In the genomic region with DNA sequence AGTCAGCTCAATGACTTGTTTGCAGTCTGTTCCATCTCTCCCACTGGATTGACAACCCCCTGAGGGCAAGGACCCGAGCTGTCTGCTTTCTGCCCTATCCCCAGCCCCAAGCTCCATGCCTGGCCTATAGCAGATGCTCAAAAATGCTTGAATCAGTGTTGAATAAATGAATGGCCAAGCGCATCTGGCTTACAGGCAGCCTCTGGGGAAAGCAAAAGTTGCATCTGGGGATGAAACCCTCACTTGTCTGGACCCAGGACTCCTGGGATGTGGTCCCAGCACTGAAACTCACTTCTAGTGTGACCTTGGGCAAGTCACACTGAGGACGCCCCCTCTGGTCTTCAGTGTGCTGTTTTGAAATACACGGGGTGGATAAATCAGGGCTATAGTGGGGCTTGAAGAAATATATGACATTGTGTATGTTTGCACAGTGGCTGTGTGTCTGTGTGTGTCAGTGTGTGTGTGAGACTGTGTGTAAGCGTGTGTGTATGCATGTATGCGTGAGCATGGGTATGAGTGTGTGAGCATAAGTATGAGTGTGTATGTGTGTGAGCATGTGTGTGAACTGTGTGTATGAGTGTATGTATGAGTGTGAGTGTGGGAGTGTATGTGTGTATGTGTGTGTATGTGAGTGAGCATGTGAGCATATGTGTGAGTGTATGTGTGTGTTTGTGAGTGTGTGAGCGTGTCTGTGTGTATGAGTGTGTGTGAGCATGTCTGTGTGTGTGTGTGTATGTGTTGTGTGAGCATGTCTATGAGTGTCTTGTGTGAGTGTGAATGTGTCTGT, we compare ENCODE assay signal across 27 cellular contexts. TPM values are rescaled to one million over a fixed set of nuclear protein-coding genes. Genes with fewer than 3 reads are reported as not detected.
DNase-seq lines count a peak whose midpoint lies in the region; ATAC-seq and TF ChIP-seq lines count a peak whose summit lies in the region.
"Had no signal": no experiment of that assay in that cellular context is flagged by ENCODE, and none has a peak within 500 bp of the region (broad histone marks: within the 10 kb centered on the region; RNA-seq: fewer than 3 reads in every experiment).

No MANE protein-coding gene starts in this region.

- intact Hi-C loops in activated CD4-positive, alpha-beta memory T cell treated with anti-CD3 and anti-CD28 coated beads for 36 hours (cut with micrococcal nuclease), result loop anchor here (5.0 kb wide), 1 partner anchor 43 kb away; no protein-coding TSS in a partner anchor
- intact Hi-C loops in IMR-90 (cut with micrococcal nuclease), result no loop called here
- intact Hi-C loops in esophagus muscularis mucosa (cut with DNase I), result loop anchor here (5.0 kb wide), 1 partner anchor 243 kb away; no protein-coding TSS in a partner anchor
- intact Hi-C loops in sigmoid colon (cut with DNase I), result no loop called here
- intact Hi-C loops in left cardiac atrium (cut with DNase I), result loop anchor here in 1 of 2 donors (5.0 kb wide), 1 partner anchor 38 kb away; no protein-coding TSS in a partner anchor

- no peaks in the 10 kb centered on the region for H3K9me3 ChIP-seq in IMR-90 (ENCODE audit: control insufficient read depth, insufficient read depth, low read length)
- no peaks in the 10 kb centered on the region for H3K9me3 ChIP-seq in esophagus muscularis mucosa
- no peaks in the 10 kb centered on the region for H3K9me3 ChIP-seq in sigmoid colon
- H3K9me3 ChIP-seq: ascending aorta, left ventricle myocardium inferior had no signal

- no peak overlapping the region for H3K4ac ChIP-seq in IMR-90 (ENCODE audit: low read depth, low read length)

- H3K4me3 Mint-ChIP-seq in activated CD4-positive, alpha-beta memory T cell treated with anti-CD3 and anti-CD28 coated beads for 36 hours, result no peak overlapping the region
- H3K4me3 Mint-ChIP-seq in activated CD4-positive, alpha-beta memory T cell treated with anti-CD3 and anti-CD28 coated beads, Interleukin-2, amount 10 ng/mL, durations not matched to agents 7 days and 5 days, result no peak overlapping the region
- H3K4me3 Mint-ChIP-seq in activated CD8-positive, alpha-beta T cell treated with anti-CD3 and anti-CD28 coated beads, Interleukin-2, amount 10 ng/mL, durations not matched to agents 7 days and 5 days, result no peak overlapping the region
- H3K4me3 Mint-ChIP-seq: activated naive CD8-positive, alpha-beta T cell treated with anti-CD3 and anti-CD28 coated beads for 36 hours; CD8-positive, alpha-beta T cell; nephron progenitor cell had no signal

- BruUV-seq in IMR-90 (replicated peaks; lab: Mats Ljungman, UMichigan), result no TSS peak

- TF ChIP-seq EP300 in esophagus muscularis mucosa (IDR thresholded peaks at IDR 0.05) (no peak), sigmoid colon (IDR thresholded peaks at IDR 0.05) (no peak)

- H2AK5ac ChIP-seq in IMR-90 (ENCODE audit: low read depth, low read length), result peak overlapping the region; percentile 75; the same call in 1 of the 2 replicates

- peaks cover 6% of the 10 kb centered on the region for H3K4me1 Mint-ChIP-seq in activated CD4-positive, alpha-beta memory T cell treated with anti-CD3 and anti-CD28 coated beads for 36 hours (ENCODE audit: low read depth)
- H3K4me1 Mint-ChIP-seq in activated CD4-positive, alpha-beta memory T cell treated with anti-CD3 and anti-CD28 coated beads, Interleukin-2, amount 10 ng/mL, durations not matched to agents 7 days and 5 days, result peaks cover 10% of the 10 kb centered on the region
- peaks cover 15% of the 10 kb centered on the region for H3K4me1 Mint-ChIP-seq in activated CD8-positive, alpha-beta T cell treated with anti-CD3 and anti-CD28 coated beads, Interleukin-2, amount 10 ng/mL, durations not matched to agents 7 days and 5 days (ENCODE audit: low read depth)

- TF ChIP-seq POLR2A in IMR-90 (IDR thresholded peaks at IDR 0.05; ENCODE audit: low read depth, low read length) (no peak), esophagus muscularis mucosa (IDR thresholded peaks at IDR 0.05; ENCODE audit: low read depth) (no peak), sigmoid colon (IDR thresholded peaks at IDR 0.05) (no peak)

- no peak overlapping the region for H3K9ac ChIP-seq in IMR-90 (ENCODE audit: low read depth, low read length)

- no peak overlapping the region for H3K23ac ChIP-seq in IMR-90 (ENCODE audit: low read depth, low read length)

- no peaks in the 10 kb centered on the region for H3K79me1 ChIP-seq in IMR-90 (ENCODE audit: low read depth in 1 of 2, low read length in 2 of 2)

- in situ Hi-C loops in IMR-90 (cut with MboI; ENCODE audit: low sequenced_read_pairs), result loop anchor here (10.0 kb wide), 1 partner anchor 236 kb away; no protein-coding TSS in a partner anchor

- no peaks in the 10 kb centered on the region; the same call in 1 of the 2 replicates for H4K20me1 ChIP-seq in IMR-90 (ENCODE audit: insufficient read depth, low read length)

- TF ChIP-seq RAD21 in IMR-90 (IDR thresholded peaks at IDR 0.05; ENCODE audit: low read length), result no peak

- H3K4me3 ChIP-seq in IMR-90 (ENCODE audit: insufficient read depth, low read depth, low read length) (no peak overlapping the region), esophagus muscularis mucosa (no peak overlapping the region), sigmoid colon (no peak overlapping the region)
- H3K4me3 ChIP-seq: ascending aorta, left ventricle myocardium inferior had no signal

- H3K9me3 Mint-ChIP-seq in activated CD4-positive, alpha-beta memory T cell treated with anti-CD3 and anti-CD28 coated beads for 36 hours, result no peaks in the 10 kb centered on the region
- H3K9me3 Mint-ChIP-seq in activated CD4-positive, alpha-beta memory T cell treated with anti-CD3 and anti-CD28 coated beads, Interleukin-2, amount 10 ng/mL, durations not matched to agents 7 days and 5 days, result no peaks in the 10 kb centered on the region
- no peaks in the 10 kb centered on the region for H3K9me3 Mint-ChIP-seq in activated CD8-positive, alpha-beta T cell treated with anti-CD3 and anti-CD28 coated beads, Interleukin-2, amount 10 ng/mL, durations not matched to agents 7 days and 5 days (ENCODE audit: insufficient read depth)
- H3K9me3 Mint-ChIP-seq: activated naive CD8-positive, alpha-beta T cell treated with anti-CD3 and anti-CD28 coated beads for 36 hours; CD8-positive, alpha-beta T cell; nephron progenitor cell had no signal

- peaks cover 8% of the 10 kb centered on the region for H3K9me1 ChIP-seq in IMR-90 (ENCODE audit: insufficient read depth, low read length)

- H3K4me1 ChIP-seq in IMR-90 (ENCODE audit: control insufficient read depth, insufficient read depth, low read length) (peaks cover 6% of the 10 kb centered on the region; the same call in 1 of the 2 replicates), esophagus muscularis mucosa (peaks cover 10 to 21% (median 14%) of the 10 kb centered on the region in 4 donors), sigmoid colon (peaks cover 0 to 29% (median 10%) of the 10 kb centered on the region in 4 donors)

- H2AK9ac ChIP-seq in IMR-90 (replicated peaks; ENCODE audit: low read depth, low read length, poor library complexity), result no peak overlapping the region

- H2BK5ac ChIP-seq in IMR-90 (ENCODE audit: low read depth, low read length, poor library complexity, severe bottlenecking), result peak overlapping the region; percentile 71

- H3K27me3 ChIP-seq in IMR-90 (ENCODE audit: control insufficient read depth, insufficient read depth, low read length) (peaks cover 35% of the 10 kb centered on the region), esophagus muscularis mucosa (peaks cover 0 to 14% (median 0%) of the 10 kb centered on the region in 4 donors), sigmoid colon (no peaks in the 10 kb centered on the region)
- H3K27me3 ChIP-seq: ascending aorta had no signal

- no peak overlapping the region for H2BK120ac ChIP-seq in IMR-90 (ENCODE audit: low read depth, low read length)

- ATAC-seq in IMR-90 (ENCODE audit: low read depth), result no peak
- no peak for ATAC-seq in left cardiac atrium
- ATAC-seq in activated CD8-positive, alpha-beta T cell treated with anti-CD3 and anti-CD28 coated beads, Interleukin-2, amount 10 ng/mL, durations not matched to agents 7 days and 5 days, result no peak
- ATAC-seq: CD8-positive, alpha-beta T cell had no signal

- H3K18ac ChIP-seq in IMR-90 (ENCODE audit: low read depth, low read length), result no peak overlapping the region; the same call in 1 of the 2 replicates

- POLR2A ChIA-PET in activated CD4-positive, alpha-beta memory T cell treated with anti-CD3 and anti-CD28 coated beads for 36 hours (lab: Charles Lee), result no interaction called here
- POLR2A ChIA-PET in activated CD4-positive, alpha-beta memory T cell treated with anti-CD3 and anti-CD28 coated beads, Interleukin-2, amount 10 ng/mL, durations not matched to agents 7 days and 5 days (lab: Charles Lee), result no interaction called here
- POLR2A ChIA-PET in IMR-90 (lab: Charles Lee; ENCODE audit: unreplicated experiment), result no interaction called here
- POLR2A ChIA-PET in activated CD8-positive, alpha-beta T cell treated with anti-CD3 and anti-CD28 coated beads, Interleukin-2, amount 10 ng/mL, durations not matched to agents 7 days and 5 days (lab: Charles Lee), result no interaction called here

- 88% methylated on average over 5 of the region's 7 CpGs; no CpG with 5 or more reads in 1 of the 2 experiments for WGBS in IMR-90 (ENCODE audit: extremely low coverage in 2 of 2, insufficient read length in 1 of 2), 2 experiments
- WGBS in esophagus muscularis mucosa, result 92% methylated on average over 7 of the region's 7 CpGs
- WGBS in sigmoid colon, 2 donors, result 85 to 91% methylated on average over 7 of the region's 7 CpGs

- DNase-seq in activated CD4-positive, alpha-beta memory T cell treated with anti-CD3 and anti-CD28 coated beads for 36 hours, result peak; percentile 3
- DNase-seq in activated CD4-positive, alpha-beta memory T cell treated with anti-CD3 and anti-CD28 coated beads, Interleukin-2, amount 10 ng/mL, durations not matched to agents 7 days and 5 days, result no peak
- DNase-seq in IMR-90 (no peak), esophagus muscularis mucosa (ENCODE audit: extremely low spot score) (peak; percentile 66), sigmoid colon (peak; percentile 39), substantia nigra (lab: John Stamatoyannopoulos, UW) (no peak), left cardiac atrium (no peak)
- DNase-seq in activated CD8-positive, alpha-beta T cell treated with anti-CD3 and anti-CD28 coated beads, Interleukin-2, amount 10 ng/mL, durations not matched to agents 7 days and 5 days, result no peak
- DNase-seq: 8988T; activated CD4-positive, alpha-beta T cell treated with anti-CD3 and anti-CD28 coated beads for 4 hours; activated effector memory CD4-positive, alpha-beta T cell treated with Interleukin-2 at 50 U/mL for 16 hours; activated naive CD8-positive, alpha-beta T cell treated with anti-CD3 and anti-CD28 coated beads for 36 hours; AML-193; GF-D8; left ventricle myocardium inferior; midbrain; NCI-H1694; NCI-H2171; NCI-H524; nephron progenitor cell had no signal

- H3K27ac Mint-ChIP-seq in activated CD4-positive, alpha-beta memory T cell treated with anti-CD3 and anti-CD28 coated beads for 36 hours, result no peak overlapping the region
- no peak overlapping the region for H3K27ac Mint-ChIP-seq in activated CD4-positive, alpha-beta memory T cell treated with anti-CD3 and anti-CD28 coated beads, Interleukin-2, amount 10 ng/mL, durations not matched to agents 7 days and 5 days
- H3K27ac Mint-ChIP-seq in activated CD8-positive, alpha-beta T cell treated with anti-CD3 and anti-CD28 coated beads, Interleukin-2, amount 10 ng/mL, durations not matched to agents 7 days and 5 days, result no peak overlapping the region
- H3K27ac Mint-ChIP-seq: activated naive CD8-positive, alpha-beta T cell treated with anti-CD3 and anti-CD28 coated beads for 36 hours; CD8-positive, alpha-beta T cell; nephron progenitor cell had no signal

- peak overlapping the region; percentile 29; the same call in 1 of the 2 replicates for H3K14ac ChIP-seq in IMR-90 (replicated peaks; ENCODE audit: low read depth, low read length)

- dilution Hi-C loops in IMR-90 (cut with HindIII; ENCODE audit: low sequenced_read_pairs, unreplicated experiment), result no loop called here

- CTCF ChIA-PET in activated CD4-positive, alpha-beta memory T cell treated with anti-CD3 and anti-CD28 coated beads for 36 hours (lab: Charles Lee), result no interaction called here
- CTCF ChIA-PET in activated CD4-positive, alpha-beta memory T cell treated with anti-CD3 and anti-CD28 coated beads, Interleukin-2, amount 10 ng/mL, durations not matched to agents 7 days and 5 days (lab: Charles Lee), result no interaction called here
- CTCF ChIA-PET in IMR-90 (lab: Yijun Ruan, JAX), result no interaction called here
- CTCF ChIA-PET in activated CD8-positive, alpha-beta T cell treated with anti-CD3 and anti-CD28 coated beads, Interleukin-2, amount 10 ng/mL, durations not matched to agents 7 days and 5 days (lab: Charles Lee), result no interaction called here

- no peak overlapping the region; the same call in 1 of the 2 replicates for H2BK20ac ChIP-seq in IMR-90 (ENCODE audit: low read depth, low read length)

- TF ChIP-seq CTCF in IMR-90 (conservative IDR thresholded peaks at IDR 0.05; ENCODE audit: low read depth, low read length) (no peak), esophagus muscularis mucosa (IDR thresholded peaks at IDR 0.05) (no peak), sigmoid colon (IDR thresholded peaks at IDR 0.05) (no peak)

- H3K27ac ChIP-seq in IMR-90 (ENCODE audit: insufficient read depth, low read length), result no peak overlapping the region
- H3K27ac ChIP-seq in esophagus muscularis mucosa (replicated peaks in 1 of 4), result no peak overlapping the region
- H3K27ac ChIP-seq in sigmoid colon, result no peak overlapping the region
- no peak overlapping the region for H3K27ac ChIP-seq in substantia nigra (ENCODE audit: low read depth, low read length, poor library complexity, severe bottlenecking)
- H3K27ac ChIP-seq: ascending aorta, left ventricle myocardium inferior had no signal

- H4K8ac ChIP-seq in IMR-90 (ENCODE audit: low read depth in 2 of 2, low read length in 2 of 2), result no peak overlapping the region

- H4K91ac ChIP-seq in IMR-90 (ENCODE audit: insufficient read depth, low read depth, low read length), result no peak overlapping the region; the same call in 1 of the 2 replicates

- no peaks in the 10 kb centered on the region for H3K27me3 Mint-ChIP-seq in activated CD4-positive, alpha-beta memory T cell treated with anti-CD3 and anti-CD28 coated beads for 36 hours
- no peaks in the 10 kb centered on the region for H3K27me3 Mint-ChIP-seq in activated CD4-positive, alpha-beta memory T cell treated with anti-CD3 and anti-CD28 coated beads, Interleukin-2, amount 10 ng/mL, durations not matched to agents 7 days and 5 days
- H3K27me3 Mint-ChIP-seq in activated CD8-positive, alpha-beta T cell treated with anti-CD3 and anti-CD28 coated beads, Interleukin-2, amount 10 ng/mL, durations not matched to agents 7 days and 5 days (ENCODE audit: low read depth), result peaks cover 2% of the 10 kb centered on the region
- H3K27me3 Mint-ChIP-seq: activated naive CD8-positive, alpha-beta T cell treated with anti-CD3 and anti-CD28 coated beads for 36 hours had no signal

- H3K36me3 ChIP-seq in IMR-90 (ENCODE audit: control insufficient read depth, insufficient read depth, low read length) (no peaks in the 10 kb centered on the region), esophagus muscularis mucosa (no peaks in the 10 kb centered on the region), sigmoid colon (no peaks in the 10 kb centered on the region)
- H3K36me3 ChIP-seq: ascending aorta, left ventricle myocardium inferior had no signal

- no peak overlapping the region for H2AFZ ChIP-seq in IMR-90 (replicated peaks; ENCODE audit: low read length, poor library complexity)

- no peak overlapping the region for H3K4me2 ChIP-seq in IMR-90 (ENCODE audit: low read depth, low read length)

- no peak overlapping the region for H4K5ac ChIP-seq in IMR-90 (ENCODE audit: low read depth, low read length)

- H3K36me3 Mint-ChIP-seq in activated CD4-positive, alpha-beta memory T cell treated with anti-CD3 and anti-CD28 coated beads for 36 hours, result no peaks in the 10 kb centered on the region
- no peaks in the 10 kb centered on the region for H3K36me3 Mint-ChIP-seq in activated CD4-positive, alpha-beta memory T cell treated with anti-CD3 and anti-CD28 coated beads, Interleukin-2, amount 10 ng/mL, durations not matched to agents 7 days and 5 days (ENCODE audit: low read depth)
- H3K36me3 Mint-ChIP-seq in activated CD8-positive, alpha-beta T cell treated with anti-CD3 and anti-CD28 coated beads, Interleukin-2, amount 10 ng/mL, durations not matched to agents 7 days and 5 days (ENCODE audit: low read depth), result no peaks in the 10 kb centered on the region
- H3K36me3 Mint-ChIP-seq: activated naive CD8-positive, alpha-beta T cell treated with anti-CD3 and anti-CD28 coated beads for 36 hours; CD8-positive, alpha-beta T cell had no signal

- H3K56ac ChIP-seq in IMR-90 (ENCODE audit: extremely low read depth, insufficient read depth, low read length), result no peak overlapping the region

- H2BK15ac ChIP-seq in IMR-90 (ENCODE audit: low read depth, low read length), result no peak overlapping the region

RNA-seq across cellular contexts. Expression of a gene that starts 27.8 kb away (rescaled TPM):
- total RNA-seq in activated CD4-positive, alpha-beta memory T cell treated with anti-CD3 and anti-CD28 coated beads for 36 hours, result under 1 TPM; 0.92 to 0.97 TPM
- total RNA-seq in activated CD4-positive, alpha-beta memory T cell treated with anti-CD3 and anti-CD28 coated beads, Interleukin-2, amount 10 ng/mL, durations not matched to agents 7 days and 5 days, result 1 to 10 TPM; 3.2 to 3.4 TPM
- total RNA-seq in IMR-90 (2012; rRNA removed) (41.9 and 45.2 TPM in 2 replicates), esophagus muscularis mucosa (1,000 to 10,000 TPM; 1,001 to 2,170 (median 1,411) TPM), sigmoid colon (1,000 to 10,000 TPM in 2 of 4 donors, 100 to 1,000 TPM in 2; 444 to 1,607 (median 968) TPM), left cardiac atrium (100 to 1,000 TPM; 436 to 508 TPM)
- polyA plus RNA-seq in IMR-90 (2012; rRNA removed) (40.3 and 41.1 TPM in 2 replicates), sigmoid colon (10 to 100 TPM in 2 of 3 donors, 1 to 10 TPM in 1; 3.7 to 57.2 (median 13.8) TPM)
- polyA plus RNA-seq in IMR-90 (2012; cell fraction: cytosol; rRNA removed), result 17.3 and 23.8 TPM in 2 replicates
- polyA plus RNA-seq in IMR-90 (2012; cell fraction: nucleus; rRNA removed; ENCODE audit: low replicate concordance), result 68.3 and 71.1 TPM in 2 replicates
- total RNA-seq in activated CD8-positive, alpha-beta T cell treated with anti-CD3 and anti-CD28 coated beads, Interleukin-2, amount 10 ng/mL, durations not matched to agents 7 days and 5 days, result 10 to 100 TPM; 28.9 to 29.8 TPM
- total RNA-seq: CD8-positive, alpha-beta T cell had no signal

RNA-seq across cellular contexts. Expression of a gene that starts 38.5 kb away (rescaled TPM):
- 1 to 10 TPM in 1 of 2 experiments, under 1 TPM in 1; 0.93 to 1.8 TPM for total RNA-seq in activated CD4-positive, alpha-beta memory T cell treated with anti-CD3 and anti-CD28 coated beads for 36 hours
- total RNA-seq in activated CD4-positive, alpha-beta memory T cell treated with anti-CD3 and anti-CD28 coated beads, Interleukin-2, amount 10 ng/mL, durations not matched to agents 7 days and 5 days, result 1 to 10 TPM; 2.1 to 3.2 TPM
- total RNA-seq in IMR-90 (2012; rRNA removed), result not detected in 2 replicates
- not detected in 2 replicates for polyA plus RNA-seq in IMR-90 (2012; rRNA removed)
- not detected in 2 replicates for polyA plus RNA-seq in IMR-90 (2012; cell fraction: cytosol; rRNA removed)
- not detected in 2 replicates for polyA plus RNA-seq in IMR-90 (2012; cell fraction: nucleus; rRNA removed; ENCODE audit: low replicate concordance)
- total RNA-seq in esophagus muscularis mucosa, result under 1 TPM in 1 of 4 donors, not detected in 3; 0.11 TPM
- under 1 TPM in 2 of 4 donors, not detected in 2; 0.16 to 0.55 TPM for total RNA-seq in sigmoid colon
- under 1 TPM in 1 of 3 donors, not detected in 2; 0.73 TPM for polyA plus RNA-seq in sigmoid colon
- total RNA-seq in left cardiac atrium, result not detected
- under 1 TPM; 0.55 to 0.81 TPM for total RNA-seq in activated CD8-positive, alpha-beta T cell treated with anti-CD3 and anti-CD28 coated beads, Interleukin-2, amount 10 ng/mL, durations not matched to agents 7 days and 5 days
- total RNA-seq: ascending aorta, H7, left ventricle myocardium inferior, LHCN-M2, SK-MEL-5, skeletal muscle tissue, urinary bladder had no signal

Comparison
In these comparisons a context has a peak if more than half of its experiments do, and no peak if none do; other contexts are left out.
1. DNase-seq: peak in activated CD4-positive, alpha-beta memory T cell treated with anti-CD3 and anti-CD28 coated beads for 36 hours (single experiment), esophagus muscularis mucosa (single experiment) and sigmoid colon (single experiment); none in activated CD4-positive, alpha-beta memory T cell treated with anti-CD3 and anti-CD28 coated beads, Interleukin-2, amount 10 ng/mL, durations not matched to agents 7 days and 5 days (single experiment), IMR-90 (single experiment), substantia nigra (0 of 49), left cardiac atrium (single experiment) and activated CD8-positive, alpha-beta T cell treated with anti-CD3 and anti-CD28 coated beads, Interleukin-2, amount 10 ng/mL, durations not matched to agents 7 days and 5 days (single experiment).
2. intact Hi-C loops: an anchor here in activated CD4-positive, alpha-beta memory T cell treated with anti-CD3 and anti-CD28 coated beads for 36 hours (5.0 kb wide) and esophagus muscularis mucosa (5.0 kb wide); none called in IMR-90 and sigmoid colon.